ENCODE assay signal across 26 cellular contexts in genomic region chr2:174049895-174050294, GRCh38.
DNase-seq lines count a peak whose midpoint lies in the region; ATAC-seq, FAIRE-seq and TF ChIP-seq lines count a peak whose summit lies in the region.
"Had no signal": no experiment of that assay in that cellular context is flagged by ENCODE, and none has a peak within 500 bp of the region (broad histone marks: within the 10 kb centered on the region; RNA-seq: fewer than 3 reads in every experiment).

No MANE protein-coding gene starts in this region.

- POLR2A ChIA-PET in Caco-2 (lab: Charles Lee) = interaction anchor here (1.1 kb wide), 1 partner anchor 80 kb away, joined by 3 read pairs; no protein-coding TSS in a partner anchor

- H3K27me3 ChIP-seq in Caco-2 (replicated peaks; ENCODE audit: control insufficient read depth, insufficient read depth, low read length) = no peaks in the 10 kb centered on the region
- no peaks in the 10 kb centered on the region for H3K27me3 ChIP-seq in endodermal cell (ENCODE audit: control insufficient read depth, insufficient read depth, low read length, poor library complexity, severe bottlenecking)
- H3K27me3 ChIP-seq: BLaER1 treated with 17β-estradiol and CSF1 and Interleukin-3, amounts not matched to agents 10 nM and 100 nM had no signal

- no peak for FAIRE-seq in kidney (lab: Jason Lieb, UNC)
- FAIRE-seq: A204.1, GM12878, GM12892, GM18507 had no signal

- H3K27me3 Mint-ChIP-seq in Caco-2 (ENCODE audit: insufficient read depth, unreplicated experiment) = no peaks in the 10 kb centered on the region
- peaks cover 36% of the 10 kb centered on the region for H3K27me3 Mint-ChIP-seq in T-helper 17 cell
- no peaks in the 10 kb centered on the region for H3K27me3 Mint-ChIP-seq in endodermal cell (ENCODE audit: insufficient read depth)
- H3K27me3 Mint-ChIP-seq in type B pancreatic cell = no peaks in the 10 kb centered on the region

- H3K9me3 Mint-ChIP-seq in Caco-2 (ENCODE audit: unreplicated experiment) (no peaks in the 10 kb centered on the region), endodermal cell (peaks cover 9% of the 10 kb centered on the region), type B pancreatic cell (no peaks in the 10 kb centered on the region)
- H3K9me3 Mint-ChIP-seq: CD4-positive, alpha-beta T cell; CD8-positive, alpha-beta T cell had no signal

- no peak for ATAC-seq in T-helper 17 cell
- no peak for ATAC-seq in HG03460 (IDR thresholded peaks at IDR 0.05; ENCODE audit: unreplicated experiment)
- ATAC-seq: CD8-positive, alpha-beta T cell; GM12878 had no signal

- no TSS peak for BruUV-seq in Caco-2 (replicated peaks; lab: Mats Ljungman, UMichigan)

- H3K4me1 ChIP-seq in Caco-2 = peaks cover 40% of the 10 kb centered on the region
- peaks cover 15% of the 10 kb centered on the region for H3K4me1 ChIP-seq in endodermal cell (ENCODE audit: control insufficient read depth, insufficient read depth, low read length)
- H3K4me1 ChIP-seq in kidney (ENCODE audit: control insufficient read depth in 1 of 2, insufficient read depth in 1 of 2, low read depth in 1 of 2, low read length in 2 of 2) = peaks cover 2% of the 10 kb centered on the region in 2 donors

- H3K36me3 ChIP-seq in Caco-2 (ENCODE audit: control insufficient read depth, insufficient read depth, low read length) = peaks cover 2% of the 10 kb centered on the region
- H3K36me3 ChIP-seq in endodermal cell (ENCODE audit: control insufficient read depth, insufficient read depth, low read length) = no peaks in the 10 kb centered on the region
- no peaks in the 10 kb centered on the region for H3K36me3 ChIP-seq in kidney (ENCODE audit: control insufficient read depth in 1 of 2, insufficient read depth in 2 of 2, low read length in 2 of 2)
- H3K36me3 ChIP-seq: BLaER1 treated with 17β-estradiol and CSF1 and Interleukin-3, amounts not matched to agents 10 nM and 100 nM had no signal

- H3K36me3 Mint-ChIP-seq in Caco-2 (ENCODE audit: insufficient read depth, unreplicated experiment) (peaks cover 35% of the 10 kb centered on the region), T-helper 17 cell (ENCODE audit: low read depth) (peaks cover 2% of the 10 kb centered on the region), endodermal cell (ENCODE audit: low read depth) (no peaks in the 10 kb centered on the region), type B pancreatic cell (peaks cover 3% of the 10 kb centered on the region)
- H3K36me3 Mint-ChIP-seq: CD8-positive, alpha-beta T cell had no signal

- WGBS in endodermal cell (ENCODE audit: insufficient coverage in 1 of 2, insufficient read length in 1 of 2), 2 experiments = 73 to 83% methylated on average over 1 to 2 of the region's 2 CpGs

- H3K4me3 ChIP-seq in Caco-2 (ENCODE audit: low read depth, low read length) = no peak overlapping the region
- peak overlapping the region; percentile 19 for H3K4me3 ChIP-seq in endodermal cell (ENCODE audit: low read length)
- H3K4me3 ChIP-seq in kidney (ENCODE audit: low read length in 2 of 2) = no peak overlapping the region
- H3K4me3 ChIP-seq: BLaER1 treated with 17β-estradiol and CSF1 and Interleukin-3, amounts not matched to agents 10 nM and 100 nM; GM12878 had no signal

- no peaks in the 10 kb centered on the region for H3K9me3 ChIP-seq in Caco-2
- H3K9me3 ChIP-seq in T-helper 17 cell (ENCODE audit: control insufficient read depth, low read length, poor library complexity, severe bottlenecking) = no peaks in the 10 kb centered on the region
- peaks cover 13% of the 10 kb centered on the region for H3K9me3 ChIP-seq in endodermal cell (ENCODE audit: control insufficient read depth, low read length)
- no peaks in the 10 kb centered on the region for H3K9me3 ChIP-seq in kidney (ENCODE audit: control insufficient read depth in 1 of 2, low read length in 2 of 2)

- H3K4me1 Mint-ChIP-seq in Caco-2 (ENCODE audit: low read depth, unreplicated experiment) (peaks cover 34% of the 10 kb centered on the region), T-helper 17 cell (no peaks in the 10 kb centered on the region), endodermal cell (peaks cover 32% of the 10 kb centered on the region), type B pancreatic cell (ENCODE audit: unreplicated experiment) (peaks cover 37% of the 10 kb centered on the region)

- H3K27ac ChIP-seq in endodermal cell (ENCODE audit: low read depth, low read length) (no peak overlapping the region), kidney (ENCODE audit: low read depth in 2 of 2, low read length in 2 of 2) (no peak overlapping the region)
- H3K27ac ChIP-seq: BLaER1 treated with 17β-estradiol and CSF1 and Interleukin-3, amounts not matched to agents 10 nM and 100 nM; C4-2B had no signal

- H3K4me3 Mint-ChIP-seq in Caco-2 (ENCODE audit: unreplicated experiment) = no peak overlapping the region
- no peak overlapping the region for H3K4me3 Mint-ChIP-seq in T-helper 17 cell
- no peak overlapping the region for H3K4me3 Mint-ChIP-seq in endodermal cell
- H3K4me3 Mint-ChIP-seq in type B pancreatic cell = no peak overlapping the region
- H3K4me3 Mint-ChIP-seq: B cell; CD4-positive, alpha-beta T cell; CD8-positive, alpha-beta T cell had no signal

- CTCF ChIA-PET in Caco-2 (lab: Charles Lee) = no interaction called here

- intact Hi-C loops in Caco-2 (cut with micrococcal nuclease; ENCODE audit: unreplicated experiment) (loop anchor here (2.0 to 5.0 kb wide), 3 partner anchors 17 to 287 kb away; no protein-coding TSS in a partner anchor), kidney (cut with DNase I) (no loop called here)

- TF ChIP-seq CTCF in Caco-2 (IDR thresholded peaks at IDR 0.05; ENCODE audit: insufficient read depth in 1 of 2, low read depth in 1 of 2, low read length in 1 of 2, severe bottlenecking in 1 of 2, unreplicated experiment in 1 of 2) (no peak), endodermal cell (conservative IDR thresholded peaks at IDR 0.05) (no peak), type B pancreatic cell (conservative IDR thresholded peaks at IDR 0.05) (no peak), kidney (IDR thresholded peaks at IDR 0.05; ENCODE audit: borderline replicate concordance, extremely low read depth, insufficient read depth) (no peak)

- H3K9ac ChIP-seq in endodermal cell (ENCODE audit: extremely low read depth, low read length, poor library complexity, severe bottlenecking) (no peak overlapping the region), kidney (ENCODE audit: low read length in 2 of 2) (no peak overlapping the region)
- H3K9ac ChIP-seq: BLaER1 treated with 17β-estradiol and CSF1 and Interleukin-3, amounts not matched to agents 10 nM and 100 nM had no signal

- H3K27ac Mint-ChIP-seq in Caco-2 (ENCODE audit: unreplicated experiment) = peak overlapping the region; percentile 10
- peak overlapping the region; percentile 12 for H3K27ac Mint-ChIP-seq in T-helper 17 cell
- no peak overlapping the region for H3K27ac Mint-ChIP-seq in endodermal cell
- peak overlapping the region; percentile 31 for H3K27ac Mint-ChIP-seq in type B pancreatic cell
- H3K27ac Mint-ChIP-seq: B cell; CD4-positive, alpha-beta T cell; CD8-positive, alpha-beta T cell had no signal

- no peak for DNase-seq in Caco-2
- no peak for DNase-seq in T-helper 17 cell
- no peak for DNase-seq in endodermal cell
- no peak for DNase-seq in type B pancreatic cell (ENCODE audit: extremely low spot score, unreplicated experiment)
- DNase-seq in kidney = no peak
- DNase-seq in foreskin melanocyte = no peak
- DNase-seq in effector CD4-positive, alpha-beta T cell = no peak
- DNase-seq: 8988T; AML-193; CD4-positive, alpha-beta T cell; CD8-positive, alpha-beta T cell; DMS 273 treated with DMSO at 0.1 percent for 48 hours; DMS153; DMS53; DMS79; DND-41; EL; GDM1 had no signal
